In the genomic region with DNA sequence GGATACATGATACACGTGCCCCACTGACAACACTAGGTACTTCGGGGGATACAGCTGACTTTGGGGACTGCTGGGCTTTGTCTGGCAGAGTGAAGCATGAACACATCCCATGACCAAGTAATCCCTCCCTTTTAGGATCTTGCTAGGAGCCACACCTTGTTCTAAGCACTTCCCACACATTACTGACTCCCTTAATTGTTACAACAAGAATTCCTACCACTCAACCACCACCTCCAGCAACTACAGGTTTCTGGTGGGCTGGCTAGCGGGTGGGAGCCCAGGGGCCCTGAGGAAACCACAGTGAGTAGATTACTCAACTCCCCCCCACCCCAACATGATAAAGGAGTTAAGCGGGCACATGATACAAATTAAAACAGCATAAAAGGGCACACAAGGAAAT, we compare ENCODE assay signal across 14 cellular contexts. TPM values are rescaled to one million over a fixed set of nuclear protein-coding genes. Genes with fewer than 3 reads are reported as not detected.
A peak's percentile ranks its signal among the peaks of the same experiment; 100 is the strongest.
DNase-seq lines count a peak whose midpoint lies in the region; ATAC-seq and TF ChIP-seq lines count a peak whose summit lies in the region.
"Had no signal": no experiment of that assay in that cellular context is flagged by ENCODE, and none has a peak within 500 bp of the region (broad histone marks: within the 10 kb centered on the region; RNA-seq: fewer than 3 reads in every experiment).

No MANE protein-coding gene starts in this region.

- H3K27me3 Mint-ChIP-seq in activated T-cell treated with anti-CD3 and anti-CD28 coated beads, Interleukin-2, amount 50 U/mL, for 72 hours (ENCODE audit: low read depth) = no peaks in the 10 kb centered on the region
- H3K27me3 Mint-ChIP-seq in T-helper 17 cell = no peaks in the 10 kb centered on the region
- no peaks in the 10 kb centered on the region for H3K27me3 Mint-ChIP-seq in dendritic cell treated with granulocyte-macrophage colony-stimulating factor and Interleukin-4, amounts not matched to agents 40 ng/mL and 50 ng/mL, for 4 days

- peaks cover 54% of the 10 kb centered on the region for H3K4me1 Mint-ChIP-seq in activated T-cell treated with anti-CD3 and anti-CD28 coated beads, Interleukin-2, amount 50 U/mL, for 72 hours (ENCODE audit: low read depth)
- peaks cover 32% of the 10 kb centered on the region for H3K4me1 Mint-ChIP-seq in T-helper 17 cell
- H3K4me1 Mint-ChIP-seq in dendritic cell treated with granulocyte-macrophage colony-stimulating factor and Interleukin-4, amounts not matched to agents 40 ng/mL and 50 ng/mL, for 4 days (ENCODE audit: low read depth) = peaks cover 76% of the 10 kb centered on the region
- H3K4me1 Mint-ChIP-seq in stimulated activated effector memory CD8-positive, alpha-beta T cell treated with anti-CD3 and anti-CD28 coated beads, Interleukin-12 subunit alpha, Interleukin-12 subunit beta, amount 100 ng/mL, for 72 hours = peaks cover 68% of the 10 kb centered on the region

- DNase-seq in activated T-cell treated with anti-CD3 and anti-CD28 coated beads, Interleukin-2, amount 50 U/mL, for 72 hours = no peak
- no peak for DNase-seq in activated T-cell treated with anti-CD3 and anti-CD28 coated beads, Interleukin-2, amount 50 U/mL, for 48 hours
- no peak for DNase-seq in T-helper 17 cell
- DNase-seq in stimulated activated effector memory CD8-positive, alpha-beta T cell treated with anti-CD3 and anti-CD28 coated beads, Interleukin-12 subunit alpha, Interleukin-12 subunit beta, amount 100 ng/mL, for 72 hours (ENCODE audit: low spot score in 2 of 2) = no peak
- no peak for DNase-seq in NK-92 (lab: John Stamatoyannopoulos, UW; ENCODE audit: unreplicated experiment)
- DNase-seq in GM10266 (ENCODE audit: extremely low spot score) = no peak
- DNase-seq in NCI-H1417 (lab: John Stamatoyannopoulos, UW) = no peak
- DNase-seq: activated CD4-positive, alpha-beta T cell treated with anti-CD3 and anti-CD28 coated beads for 48 hours; foreskin keratinocyte; NCI-H226; SHP77 treated with DMSO at 0.1 percent for 48 hours; stimulated activated CD4-positive, alpha-beta T cell treated with anti-CD3 and anti-CD28 coated beads, Interleukin-2, amount 100 ng/mL, for 24 hours had no signal

- no peak overlapping the region for H3K4me3 Mint-ChIP-seq in activated T-cell treated with anti-CD3 and anti-CD28 coated beads, Interleukin-2, amount 50 U/mL, for 72 hours
- H3K4me3 Mint-ChIP-seq in T-helper 17 cell = no peak overlapping the region
- H3K4me3 Mint-ChIP-seq in dendritic cell treated with granulocyte-macrophage colony-stimulating factor and Interleukin-4, amounts not matched to agents 40 ng/mL and 50 ng/mL, for 4 days = no peak overlapping the region
- H3K4me3 Mint-ChIP-seq in stimulated activated effector memory CD8-positive, alpha-beta T cell treated with anti-CD3 and anti-CD28 coated beads, Interleukin-12 subunit alpha, Interleukin-12 subunit beta, amount 100 ng/mL, for 72 hours = no peak overlapping the region
- H3K4me3 Mint-ChIP-seq: activated T-helper 1 cell treated with anti-CD3 and anti-CD28 coated beads, Interleukin-12 subunit alpha, Interleukin-12 subunit beta, Interleukin-2, Interleukin-4 antibody, amounts not matched to agents 30 ng/mL and 10 ng/mL and 1 ng/mL, durations not matched to agents 14 hours and 24 hours and 36 hours had no signal

- TF ChIP-seq CTCF in GM10266 (IDR thresholded peaks at IDR 0.05; ENCODE audit: control insufficient read depth, insufficient read depth, low read depth, missing control alignments) = no peak

- H3K9me3 ChIP-seq in T-helper 17 cell (ENCODE audit: control insufficient read depth, low read length, poor library complexity, severe bottlenecking) = no peaks in the 10 kb centered on the region

- H3K9me3 Mint-ChIP-seq in activated T-cell treated with anti-CD3 and anti-CD28 coated beads, Interleukin-2, amount 50 U/mL, for 72 hours = no peaks in the 10 kb centered on the region
- no peaks in the 10 kb centered on the region for H3K9me3 Mint-ChIP-seq in dendritic cell treated with granulocyte-macrophage colony-stimulating factor and Interleukin-4, amounts not matched to agents 40 ng/mL and 50 ng/mL, for 4 days
- no peaks in the 10 kb centered on the region for H3K9me3 Mint-ChIP-seq in stimulated activated effector memory CD8-positive, alpha-beta T cell treated with anti-CD3 and anti-CD28 coated beads, Interleukin-12 subunit alpha, Interleukin-12 subunit beta, amount 100 ng/mL, for 72 hours
- H3K9me3 Mint-ChIP-seq: activated T-helper 1 cell treated with anti-CD3 and anti-CD28 coated beads, Interleukin-12 subunit alpha, Interleukin-12 subunit beta, Interleukin-2, Interleukin-4 antibody, amounts not matched to agents 30 ng/mL and 10 ng/mL and 1 ng/mL, durations not matched to agents 14 hours and 24 hours and 36 hours had no signal

- H3K27ac Mint-ChIP-seq in activated T-cell treated with anti-CD3 and anti-CD28 coated beads, Interleukin-2, amount 50 U/mL, for 72 hours = peak overlapping the region; percentile 56
- peak overlapping the region; percentile 47 for H3K27ac Mint-ChIP-seq in T-helper 17 cell
- H3K27ac Mint-ChIP-seq in dendritic cell treated with granulocyte-macrophage colony-stimulating factor and Interleukin-4, amounts not matched to agents 40 ng/mL and 50 ng/mL, for 4 days = peak overlapping the region; percentile 17
- H3K27ac Mint-ChIP-seq in stimulated activated effector memory CD8-positive, alpha-beta T cell treated with anti-CD3 and anti-CD28 coated beads, Interleukin-12 subunit alpha, Interleukin-12 subunit beta, amount 100 ng/mL, for 72 hours = peak overlapping the region; percentile 87

- intact Hi-C loops in dendritic cell treated with granulocyte-macrophage colony-stimulating factor and Interleukin-4, amounts not matched to agents 40 ng/mL and 50 ng/mL, for 4 days (cut with micrococcal nuclease) = no loop called here

- ATAC-seq in activated T-cell treated with anti-CD3 and anti-CD28 coated beads, Interleukin-2, amount 50 U/mL, for 72 hours (replicated peaks in 1 of 2) = no peak
- ATAC-seq in T-helper 17 cell = no peak
- ATAC-seq in stimulated activated effector memory CD8-positive, alpha-beta T cell treated with anti-CD3 and anti-CD28 coated beads, Interleukin-12 subunit alpha, Interleukin-12 subunit beta, amount 100 ng/mL, for 72 hours = no peak
- ATAC-seq: foreskin keratinocyte had no signal

- peaks cover 0 to 2% of the 10 kb centered on the region in 2 donors for H3K36me3 Mint-ChIP-seq in activated T-cell treated with anti-CD3 and anti-CD28 coated beads, Interleukin-2, amount 50 U/mL, for 72 hours (ENCODE audit: insufficient read depth in 2 of 2)
- peaks cover 5% of the 10 kb centered on the region for H3K36me3 Mint-ChIP-seq in T-helper 17 cell (ENCODE audit: low read depth)
- H3K36me3 Mint-ChIP-seq in dendritic cell treated with granulocyte-macrophage colony-stimulating factor and Interleukin-4, amounts not matched to agents 40 ng/mL and 50 ng/mL, for 4 days (ENCODE audit: low read depth) = peaks cover 76% of the 10 kb centered on the region
- H3K36me3 Mint-ChIP-seq in stimulated activated effector memory CD8-positive, alpha-beta T cell treated with anti-CD3 and anti-CD28 coated beads, Interleukin-12 subunit alpha, Interleukin-12 subunit beta, amount 100 ng/mL, for 72 hours = peaks cover 78% of the 10 kb centered on the region

RNA-seq across cellular contexts. Expression of a gene that starts 7.2 kb away (rescaled TPM):
- total RNA-seq in activated T-cell treated with anti-CD3 and anti-CD28 coated beads, Interleukin-2, amount 50 U/mL, for 72 hours = 10 to 100 TPM; 36.5 to 39.5 TPM
- total RNA-seq in T-helper 17 cell = 10 to 100 TPM; 68.1 to 75.9 TPM

RNA-seq across cellular contexts. Expression of a gene that starts 37.1 kb away (rescaled TPM):
- 10 to 100 TPM; 54.8 to 59.6 TPM for total RNA-seq in activated T-cell treated with anti-CD3 and anti-CD28 coated beads, Interleukin-2, amount 50 U/mL, for 72 hours
- total RNA-seq in T-helper 17 cell = 10 to 100 TPM; 50.1 to 63.7 TPM

RNA-seq across cellular contexts. Expression of a gene that starts 48.6 kb away (rescaled TPM):
- total RNA-seq in activated T-cell treated with anti-CD3 and anti-CD28 coated beads, Interleukin-2, amount 50 U/mL, for 72 hours = 10 to 100 TPM; 18.6 to 20.2 TPM
- 10 to 100 TPM; 36.4 to 41.8 TPM for total RNA-seq in T-helper 17 cell

Comparison
In these comparisons a context has a peak if more than half of its experiments do, and no peak if none do; other contexts are left out.
1. H3K27ac Mint-ChIP-seq: peak in every context shown above with its lines; median percentile 87 in stimulated activated effector memory CD8-positive, alpha-beta T cell treated with anti-CD3 and anti-CD28 coated beads, Interleukin-12 subunit alpha, Interleukin-12 subunit beta, amount 100 ng/mL, for 72 hours; 56 in activated T-cell treated with anti-CD3 and anti-CD28 coated beads, Interleukin-2, amount 50 U/mL, for 72 hours; 47 in T-helper 17 cell; 17 in dendritic cell treated with granulocyte-macrophage colony-stimulating factor and Interleukin-4, amounts not matched to agents 40 ng/mL and 50 ng/mL, for 4 days.